In the genomic region with DNA sequence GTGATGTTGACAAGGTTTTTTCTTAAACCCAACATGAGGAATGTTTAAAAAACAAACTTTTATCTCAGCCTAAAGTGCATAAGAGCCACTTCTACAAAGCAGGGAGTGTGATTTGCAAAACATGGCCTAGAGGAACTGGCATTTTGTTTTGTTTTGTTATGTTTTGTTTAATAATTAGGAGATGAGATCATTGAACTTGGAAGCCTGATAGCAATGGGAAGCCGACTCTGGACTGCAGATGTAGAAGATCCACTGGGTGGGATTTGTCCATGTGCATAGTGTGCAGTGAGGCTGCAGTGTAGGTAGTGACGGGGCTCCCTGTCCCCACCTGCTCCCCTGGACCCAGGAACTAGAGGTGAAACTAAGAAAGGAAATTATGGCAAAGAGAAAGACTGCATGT, we compare ENCODE assay signal across 11 cellular contexts. TPM values are rescaled to one million over a fixed set of nuclear protein-coding genes. Genes with fewer than 3 reads are reported as not detected.
DNase-seq lines count a peak whose midpoint lies in the region; ATAC-seq, FAIRE-seq and TF ChIP-seq lines count a peak whose summit lies in the region.
"Had no signal": no experiment of that assay in that cellular context is flagged by ENCODE, and none has a peak within 500 bp of the region (broad histone marks: within the 10 kb centered on the region; RNA-seq: fewer than 3 reads in every experiment).

No MANE protein-coding gene starts in this region.

- dilution Hi-C loops in IMR-90 (cut with HindIII; ENCODE audit: low sequenced_read_pairs, unreplicated experiment): no loop called here
- dilution Hi-C loops in keratinocyte (cut with MboI; ENCODE audit: extremely low pct_ligation_motif_present, low sequenced_read_pairs): no loop called here

- POLR2A ChIA-PET in IMR-90 (lab: Charles Lee; ENCODE audit: unreplicated experiment): no interaction called here

- H3K79me1 ChIP-seq in IMR-90 (ENCODE audit: low read depth in 1 of 2, low read length in 2 of 2): no peaks in the 10 kb centered on the region

- peak; percentile 24 for ATAC-seq in IMR-90 (ENCODE audit: low read depth)
- no peak for ATAC-seq in upper lobe of right lung
- no peak for ATAC-seq in HG03460 (IDR thresholded peaks at IDR 0.05; ENCODE audit: unreplicated experiment)
- ATAC-seq: activated CD8-positive, alpha-beta T cell treated with anti-CD3 and anti-CD28 coated beads, Interleukin-2, amount 10 ng/mL, durations not matched to agents 7 days and 5 days had no signal

- H2BK15ac ChIP-seq in IMR-90 (ENCODE audit: low read depth, low read length): no peak overlapping the region

- peak overlapping the region; percentile 83 for H3K27ac ChIP-seq in IMR-90 (ENCODE audit: insufficient read depth, low read length)
- peak overlapping the region; percentile 79 for H3K27ac ChIP-seq in keratinocyte (ENCODE audit: control insufficient read depth, insufficient read depth, low read length)
- peak overlapping the region; percentile 59 for H3K27ac ChIP-seq in upper lobe of right lung

- no peak overlapping the region for H3K56ac ChIP-seq in IMR-90 (ENCODE audit: extremely low read depth, insufficient read depth, low read length)

- H3K4me2 ChIP-seq in IMR-90 (ENCODE audit: low read depth, low read length): peak overlapping the region; percentile 72
- H3K4me2 ChIP-seq in keratinocyte (ENCODE audit: control insufficient read depth, extremely low read depth, insufficient read depth, low read depth, low read length): peak overlapping the region; percentile 23

- intact Hi-C loops in IMR-90 (cut with micrococcal nuclease): loop anchor here (1.0 to 5.0 kb wide), 2 partner anchors 298 to 395 kb away; a partner anchor contains a TSS
- intact Hi-C loops in upper lobe of right lung (cut with DNase I): no loop called here

- no peak overlapping the region for H3K4me3 ChIP-seq in IMR-90 (ENCODE audit: insufficient read depth, low read depth, low read length)
- H3K4me3 ChIP-seq in choroid plexus epithelial cell (ENCODE audit: low read depth, low read length): no peak overlapping the region
- H3K4me3 ChIP-seq in keratinocyte (ENCODE audit: control insufficient read depth in 2 of 3, extremely low read depth in 1 of 3, insufficient read depth in 2 of 3, low read depth in 1 of 3, low read length in 3 of 3): no peak overlapping the region
- H3K4me3 ChIP-seq in upper lobe of right lung: no peak overlapping the region

- CTCF ChIA-PET in IMR-90 (lab: Yijun Ruan, JAX): interaction anchor here (1.1 kb wide), 1 partner anchor 19 kb away, joined by 6 read pairs; no protein-coding TSS in a partner anchor

- H3K36me3 ChIP-seq in IMR-90 (ENCODE audit: control insufficient read depth, insufficient read depth, low read length) (no peaks in the 10 kb centered on the region), keratinocyte (ENCODE audit: control insufficient read depth in 2 of 2, extremely low read depth in 1 of 2, insufficient read depth in 2 of 2, low read length in 2 of 2) (no peaks in the 10 kb centered on the region), upper lobe of right lung (no peaks in the 10 kb centered on the region)

- no peak overlapping the region for H2AFZ ChIP-seq in IMR-90 (replicated peaks; ENCODE audit: low read length, poor library complexity)
- H2AFZ ChIP-seq in keratinocyte (ENCODE audit: control insufficient read depth, low read length): no peak overlapping the region

- H3K27me3 ChIP-seq in IMR-90 (ENCODE audit: control insufficient read depth, insufficient read depth, low read length) (no peaks in the 10 kb centered on the region), keratinocyte (ENCODE audit: control insufficient read depth, extremely low read depth, insufficient read depth, low read length) (no peaks in the 10 kb centered on the region), upper lobe of right lung (no peaks in the 10 kb centered on the region)

- 0 out of 2 replicates have a peak overlapping the region, but pooled peaks have one; percentile 13 for H2BK20ac ChIP-seq in IMR-90 (ENCODE audit: low read depth, low read length)

- H3K9ac ChIP-seq in IMR-90 (ENCODE audit: low read depth, low read length) (no peak overlapping the region), keratinocyte (ENCODE audit: control insufficient read depth, extremely low read depth, insufficient read depth, low read length) (peak overlapping the region; percentile 47)

- peak overlapping the region; percentile 22; the same call in 1 of the 2 replicates for H3K18ac ChIP-seq in IMR-90 (ENCODE audit: low read depth, low read length)

- no peak overlapping the region for H3K14ac ChIP-seq in IMR-90 (replicated peaks; ENCODE audit: low read depth, low read length)

- FAIRE-seq in keratinocyte (lab: Jason Lieb, UNC): no peak

- TF ChIP-seq CTCF in IMR-90 (conservative IDR thresholded peaks at IDR 0.05; ENCODE audit: low read depth, low read length) (no peak), choroid plexus epithelial cell (conservative IDR thresholded peaks at IDR 0.05; ENCODE audit: low read depth, low read length) (no peak), keratinocyte (optimal IDR thresholded peaks at IDR 0.05 in 1 of 3, IDR thresholded peaks at IDR 0.05 in 1 of 3, conservative IDR thresholded peaks at IDR 0.05 in 1 of 3; ENCODE audit: extremely low read depth in 1 of 3, insufficient read depth in 2 of 3, low read length in 3 of 3) (no peak), upper lobe of right lung (IDR thresholded peaks at IDR 0.05) (no peak)

- H3K4me1 ChIP-seq in IMR-90 (ENCODE audit: control insufficient read depth, insufficient read depth, low read length): peaks cover 29% of the 10 kb centered on the region
- peaks cover 34% of the 10 kb centered on the region for H3K4me1 ChIP-seq in keratinocyte (ENCODE audit: control insufficient read depth, extremely low read depth, insufficient read depth, low read length)
- H3K4me1 ChIP-seq in upper lobe of right lung: peaks cover 4% of the 10 kb centered on the region
- H3K4me1 ChIP-seq: Caco-2 had no signal

- DNase-seq in IMR-90 (peak; percentile 67), choroid plexus epithelial cell (ENCODE audit: low read depth) (peak; percentile 49), keratinocyte (ENCODE audit: low read depth, low spot score) (no peak), upper lobe of right lung (no peak), NCI-H2107 treated with DMSO at 0.1 percent for 48 hours (lab: John Stamatoyannopoulos, UW; ENCODE audit: unreplicated experiment) (no peak), COLO668 (lab: John Stamatoyannopoulos, UW; ENCODE audit: unreplicated experiment) (no peak)
- DNase-seq: activated CD8-positive, alpha-beta T cell treated with anti-CD3 and anti-CD28 coated beads, Interleukin-2, amount 10 ng/mL, durations not matched to agents 7 days and 5 days; activated gamma-delta T cell; Caco-2; NCI-H524 treated with DMSO at 0.1 percent for 48 hours had no signal

- H4K91ac ChIP-seq in IMR-90 (ENCODE audit: insufficient read depth, low read depth, low read length): no peak overlapping the region

- H4K5ac ChIP-seq in IMR-90 (ENCODE audit: low read depth, low read length): 0 out of 2 replicates have a peak overlapping the region, but pooled peaks have one; percentile 25

- no peak overlapping the region; a peak in 1 of 4 replicates for H4K8ac ChIP-seq in IMR-90 (ENCODE audit: low read depth in 2 of 2, low read length in 2 of 2)

- no TSS peak for BruUV-seq in IMR-90 (replicated peaks; lab: Mats Ljungman, UMichigan)

- H3K9me1 ChIP-seq in IMR-90 (ENCODE audit: insufficient read depth, low read length): no peaks in the 10 kb centered on the region
- peaks cover 3% of the 10 kb centered on the region for H3K9me1 ChIP-seq in keratinocyte (ENCODE audit: control insufficient read depth, extremely low read depth, insufficient read depth, low read length)

- in situ Hi-C loops in IMR-90 (cut with MboI; ENCODE audit: low sequenced_read_pairs): no loop called here

- H3K9me3 ChIP-seq in IMR-90 (ENCODE audit: control insufficient read depth, insufficient read depth, low read length) (no peaks in the 10 kb centered on the region), keratinocyte (ENCODE audit: control insufficient read depth, low read depth, low read length) (no peaks in the 10 kb centered on the region), upper lobe of right lung (no peaks in the 10 kb centered on the region)
- H3K9me3 ChIP-seq: Caco-2 had no signal

- 0% methylated on average over 1 of the region's 2 CpGs; no CpG with 5 or more reads in 1 of the 2 experiments for WGBS in IMR-90 (ENCODE audit: extremely low coverage in 2 of 2, insufficient read length in 1 of 2), 2 experiments

- no peaks in the 10 kb centered on the region for H4K20me1 ChIP-seq in IMR-90 (ENCODE audit: insufficient read depth, low read length)
- no peaks in the 10 kb centered on the region for H4K20me1 ChIP-seq in keratinocyte (ENCODE audit: control insufficient read depth, extremely low read depth, insufficient read depth, low read length)

- H3K4ac ChIP-seq in IMR-90 (ENCODE audit: low read depth, low read length): peak overlapping the region; percentile 26; the same call in 1 of the 2 replicates

- no peak overlapping the region for H2AK5ac ChIP-seq in IMR-90 (ENCODE audit: low read depth, low read length)

- H2AK9ac ChIP-seq in IMR-90 (replicated peaks; ENCODE audit: low read depth, low read length, poor library complexity): no peak overlapping the region

- peak overlapping the region; percentile 60 for H2BK5ac ChIP-seq in IMR-90 (ENCODE audit: low read depth, low read length, poor library complexity, severe bottlenecking)

- H2BK120ac ChIP-seq in IMR-90 (ENCODE audit: low read depth, low read length): no peak overlapping the region

- no peaks in the 10 kb centered on the region for H3K79me2 ChIP-seq in keratinocyte (ENCODE audit: control insufficient read depth, insufficient read depth, low read length)

- H3K23ac ChIP-seq in IMR-90 (ENCODE audit: low read depth, low read length): no peak overlapping the region

- TF ChIP-seq POLR2A in IMR-90 (IDR thresholded peaks at IDR 0.05; ENCODE audit: low read depth, low read length): no peak

- TF ChIP-seq RAD21 in IMR-90 (IDR thresholded peaks at IDR 0.05; ENCODE audit: low read length): no peak

TF ChIP-seq in IMR-90, 13 proteins besides CTCF, POLR2A, EP300 and RAD21 (continues in another document):
- no peak for TF ChIP-seq MAZ (IDR thresholded peaks at IDR 0.05; ENCODE audit: borderline replicate concordance, low read depth, low read length)
- TF ChIP-seq SMC3 (IDR thresholded peaks at IDR 0.05; ENCODE audit: low read depth, low read length): no peak

RNA-seq across cellular contexts. Expression of a gene that starts 17.7 kb away (rescaled TPM):
- total RNA-seq in IMR-90 (2012; rRNA removed) (20.4 and 23.1 TPM in 2 replicates), upper lobe of right lung (47.7 TPM)
- polyA plus RNA-seq in IMR-90 (2012; rRNA removed) (6.9 and 11.5 TPM in 2 replicates), keratinocyte (9.0 to 12.8 TPM (median 11.8 TPM) in 3 replicates)
- 2.0 and 3.7 TPM in 2 replicates for polyA plus RNA-seq in IMR-90 (2012; cell fraction: cytosol; rRNA removed)
- polyA plus RNA-seq in IMR-90 (2012; cell fraction: nucleus; rRNA removed; ENCODE audit: low replicate concordance): 6.4 and 26.8 TPM in 2 replicates
- 16.1 TPM for polyA plus RNA-seq in keratinocyte (2011; ENCODE audit: low read depth)
- polyA plus RNA-seq in keratinocyte (2011; cell fraction: cytosol; rRNA removed): 6.2 and 8.5 TPM in 2 replicates
- 22.1 and 25.2 TPM in 2 replicates for polyA plus RNA-seq in keratinocyte (2011; cell fraction: nucleus; rRNA removed)
- 12.7 and 14.7 TPM in 2 replicates for polyA plus RNA-seq in keratinocyte (2012; ENCODE audit: low replicate concordance)
- polyA minus RNA-seq in keratinocyte: 8.5 to 23.7 TPM (median 14.8 TPM) in 3 replicates
- polyA minus RNA-seq in keratinocyte (2011; cell fraction: cytosol; rRNA and poly(A)+ RNA removed): 13.8 TPM
- polyA minus RNA-seq in keratinocyte (2011; cell fraction: nucleus; rRNA and poly(A)+ RNA removed): 18.1 and 35.6 TPM in 2 replicates

Comparison
In these comparisons a context has a peak if more than half of its experiments do, and no peak if none do; other contexts are left out.
1. DNase-seq: peak in IMR-90 (single experiment) and choroid plexus epithelial cell (single experiment); none in keratinocyte (single experiment), upper lobe of right lung (single experiment), NCI-H2107 treated with DMSO at 0.1 percent for 48 hours (single experiment) and COLO668 (single experiment).
2. Peak in every context shown above with its lines, with median percentiles within 50 percentile points of each other: H3K27ac ChIP-seq.